Comparison of ENCODE assay signal across 1 cellular context in the genomic region with DNA sequence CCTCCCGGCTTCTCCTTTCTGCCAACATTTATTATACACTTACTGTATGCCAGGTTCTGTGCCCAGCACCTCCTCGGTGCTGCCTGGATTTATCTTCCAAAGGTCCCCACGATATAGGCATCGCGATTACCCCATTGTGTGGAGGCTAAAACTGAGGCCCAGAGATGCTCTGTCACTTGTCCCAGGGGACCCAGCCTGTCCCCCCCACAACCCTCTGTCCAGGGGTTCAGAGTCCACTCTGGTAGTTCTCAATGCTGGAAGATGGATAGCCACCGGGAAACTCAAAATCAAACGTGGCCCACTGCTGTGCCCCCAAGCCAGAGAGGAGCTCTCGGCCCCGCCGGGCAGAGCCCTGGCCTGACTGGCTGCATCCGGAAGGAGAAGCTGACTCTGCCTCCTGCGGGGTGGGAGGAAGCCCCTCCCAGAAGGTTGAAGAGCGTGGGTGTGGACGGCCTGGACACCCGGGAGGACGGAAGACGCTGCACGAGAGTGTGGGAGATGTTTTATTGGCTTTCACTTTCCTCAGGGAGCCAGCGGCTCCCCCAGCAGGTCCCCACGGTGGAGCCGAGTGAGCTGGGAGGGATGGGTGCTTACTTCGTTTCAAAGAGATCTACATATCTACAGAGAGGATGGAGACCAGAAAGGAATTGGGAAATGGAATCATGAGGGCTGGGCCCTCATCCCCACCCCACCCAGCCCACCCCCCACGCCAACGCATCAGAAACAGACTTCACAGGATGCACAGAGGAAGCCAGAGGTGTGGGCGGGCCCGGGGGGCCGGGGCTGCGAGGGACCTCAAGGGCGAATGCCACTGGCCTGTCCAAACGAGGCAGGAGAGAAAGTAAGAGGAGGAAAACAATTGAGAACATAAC.
TF ChIP-seq lines count a peak whose summit lies in the region.

No MANE protein-coding gene starts in this region.

TF ChIP-seq in HEK293, 187 proteins besides CTCF, POLR2A, EP300 and RAD21 (continued from another document):
- TF ChIP-seq ZNF433 (tag by site-specific recombination; IDR thresholded peaks at IDR 0.05; ENCODE audit: low read depth) (no peak), ZBTB44 (tag by site-specific recombination; IDR thresholded peaks at IDR 0.05) (no peak), KLF10 (tag by site-specific recombination; IDR thresholded peaks at IDR 0.05) (no peak), AEBP2 (tag by site-specific recombination; IDR thresholded peaks at IDR 0.05; ENCODE audit: borderline replicate concordance) (no peak), PRDM2 (tag by site-specific recombination; IDR thresholded peaks at IDR 0.05; ENCODE audit: borderline replicate concordance) (no peak), TCF7L2 (IDR thresholded peaks at IDR 0.05; ENCODE audit: borderline replicate concordance, low read depth, low read length) (no peak), ZNF747 (tag by site-specific recombination; IDR thresholded peaks at IDR 0.05) (no peak), TRIM28 (IDR thresholded peaks at IDR 0.05; ENCODE audit: borderline replicate concordance, low read length) (no peak), ZXDB (tag by site-specific recombination; IDR thresholded peaks at IDR 0.05) (no peak), ZBTB21 (tag by site-specific recombination; IDR thresholded peaks at IDR 0.05) (no peak)
